Comparison of ENCODE assay signal across 22 cellular contexts in the genomic region with DNA sequence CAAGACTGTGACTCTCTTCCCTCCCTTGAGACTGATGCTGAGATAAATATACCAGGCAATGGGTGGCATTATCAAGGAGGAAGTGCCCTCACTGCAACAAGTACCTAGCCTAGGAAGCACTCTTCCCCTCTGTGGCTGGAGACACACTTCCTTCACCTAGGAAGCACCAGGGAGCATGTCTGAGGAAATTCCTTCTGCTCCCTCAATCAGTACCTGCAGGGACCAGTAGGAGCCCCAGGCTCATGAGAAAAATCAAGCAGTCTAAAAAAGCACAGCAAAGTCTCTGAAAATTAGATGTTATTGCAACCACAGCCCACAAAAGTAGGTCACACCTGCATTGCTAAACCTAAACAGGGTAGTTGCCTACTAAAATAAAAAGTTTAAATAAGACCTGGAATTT.
DNase-seq lines count a peak whose midpoint lies in the region; ATAC-seq, FAIRE-seq and TF ChIP-seq lines count a peak whose summit lies in the region.
"Had no signal": no experiment of that assay in that cellular context is flagged by ENCODE, and none has a peak within 500 bp of the region (broad histone marks: within the 10 kb centered on the region; RNA-seq: fewer than 3 reads in every experiment).

No MANE protein-coding gene starts in this region.

- peak overlapping the region; percentile 60 for H3K27ac Mint-ChIP-seq in activated naive CD8-positive, alpha-beta T cell treated with anti-CD3 and anti-CD28 coated beads, Interleukin-2, amount 50 U/mL, for 24 hours
- H3K27ac Mint-ChIP-seq in activated naive CD8-positive, alpha-beta T cell treated with anti-CD3 and anti-CD28 coated beads for 36 hours = no peak overlapping the region
- peak overlapping the region; percentile 80 to 84 for H3K27ac Mint-ChIP-seq in T-cell
- H3K27ac Mint-ChIP-seq: activated B cell treated with CpG ODN at 0.5 μM for 24 hours; mesothelial cell of epicardium; stimulated activated naive B cell treated with anti-CD40 and anti-IgM and Interleukin-4, amounts not matched to agents 10 μg/mL and 1 μg/mL and 100 μg/mL, for 72 hours had no signal

- no peaks in the 10 kb centered on the region for H3K4me1 ChIP-seq in pancreas
- H3K4me1 ChIP-seq: tibial nerve had no signal

- no peaks in the 10 kb centered on the region for H3K27me3 ChIP-seq in pancreas
- H3K27me3 ChIP-seq: MG63, tibial nerve had no signal

- peaks cover 16% of the 10 kb centered on the region for H3K4me1 Mint-ChIP-seq in activated naive CD8-positive, alpha-beta T cell treated with anti-CD3 and anti-CD28 coated beads, Interleukin-2, amount 50 U/mL, for 24 hours
- peaks cover 17% of the 10 kb centered on the region for H3K4me1 Mint-ChIP-seq in activated naive CD8-positive, alpha-beta T cell treated with anti-CD3 and anti-CD28 coated beads for 36 hours
- peaks cover 17 to 24% (median 19%) of the 10 kb centered on the region in 3 donors for H3K4me1 Mint-ChIP-seq in T-cell
- H3K4me1 Mint-ChIP-seq: activated B cell treated with CpG ODN at 0.5 μM for 24 hours, mesothelial cell of epicardium had no signal

- no peak overlapping the region for H3K27ac ChIP-seq in pancreas
- H3K27ac ChIP-seq: tibial nerve had no signal

- CTCF ChIA-PET in T-cell (lab: Charles Lee) = no interaction called here

- POLR2A ChIA-PET in T-cell (lab: Charles Lee) = no interaction called here

- no peak for FAIRE-seq in pancreas (lab: Jason Lieb, UNC)
- FAIRE-seq: H54 had no signal

- TF ChIP-seq CTCF in fibroblast of the aortic adventitia (IDR thresholded peaks at IDR 0.05; ENCODE audit: insufficient read depth, low read length) (peak; percentile 7), pancreas (IDR thresholded peaks at IDR 0.05) (no peak)

- no peaks in the 10 kb centered on the region for H3K27me3 Mint-ChIP-seq in activated naive CD8-positive, alpha-beta T cell treated with anti-CD3 and anti-CD28 coated beads, Interleukin-2, amount 50 U/mL, for 24 hours
- no peaks in the 10 kb centered on the region for H3K27me3 Mint-ChIP-seq in activated naive CD8-positive, alpha-beta T cell treated with anti-CD3 and anti-CD28 coated beads for 36 hours
- no peaks in the 10 kb centered on the region for H3K27me3 Mint-ChIP-seq in T-cell

- no peak overlapping the region for H3K4me3 Mint-ChIP-seq in activated naive CD8-positive, alpha-beta T cell treated with anti-CD3 and anti-CD28 coated beads, Interleukin-2, amount 50 U/mL, for 24 hours
- no peak overlapping the region for H3K4me3 Mint-ChIP-seq in activated naive CD8-positive, alpha-beta T cell treated with anti-CD3 and anti-CD28 coated beads for 36 hours
- H3K4me3 Mint-ChIP-seq in T-cell = peak overlapping the region in 2 of 3 donors; percentile 25 to 33
- H3K4me3 Mint-ChIP-seq: activated B cell treated with CpG ODN at 0.5 μM for 24 hours; mesothelial cell of epicardium; stimulated activated naive B cell treated with anti-CD40 and anti-IgM and Interleukin-4, amounts not matched to agents 10 μg/mL and 1 μg/mL and 100 μg/mL, for 72 hours had no signal

- no peaks in the 10 kb centered on the region for H3K36me3 Mint-ChIP-seq in activated naive CD8-positive, alpha-beta T cell treated with anti-CD3 and anti-CD28 coated beads, Interleukin-2, amount 50 U/mL, for 24 hours (ENCODE audit: low read depth)
- peaks cover 7% of the 10 kb centered on the region for H3K36me3 Mint-ChIP-seq in activated naive CD8-positive, alpha-beta T cell treated with anti-CD3 and anti-CD28 coated beads for 36 hours
- H3K36me3 Mint-ChIP-seq in T-cell = peaks cover 5% of the 10 kb centered on the region
- H3K36me3 Mint-ChIP-seq: mesothelial cell of epicardium; stimulated activated naive B cell treated with anti-CD40 and anti-IgM and Interleukin-4, amounts not matched to agents 10 μg/mL and 1 μg/mL and 100 μg/mL, for 72 hours had no signal

- intact Hi-C loops in pancreas (cut with DNase I) = no loop called here

- no peak overlapping the region for H3K4me3 ChIP-seq in fibroblast of the aortic adventitia (ENCODE audit: low read depth, low read length)
- no peak overlapping the region for H3K4me3 ChIP-seq in pancreas
- H3K4me3 ChIP-seq: MG63, tibial nerve had no signal

- no peak for ATAC-seq in activated naive CD8-positive, alpha-beta T cell treated with anti-CD3 and anti-CD28 coated beads, Interleukin-2, amount 50 U/mL, for 24 hours
- ATAC-seq in T-cell (replicated peaks in 1 of 4) = peak in 1 of 4 experiments; percentile 42
- no peak for ATAC-seq in pancreas
- ATAC-seq: stimulated activated naive B cell treated with anti-CD40 and anti-IgM and Interleukin-4, amounts not matched to agents 10 μg/mL and 1 μg/mL and 100 μg/mL, for 72 hours had no signal

- peaks cover 8% of the 10 kb centered on the region for H3K9me3 Mint-ChIP-seq in activated naive CD8-positive, alpha-beta T cell treated with anti-CD3 and anti-CD28 coated beads, Interleukin-2, amount 50 U/mL, for 24 hours
- peaks cover 14% of the 10 kb centered on the region for H3K9me3 Mint-ChIP-seq in activated naive CD8-positive, alpha-beta T cell treated with anti-CD3 and anti-CD28 coated beads for 36 hours
- H3K9me3 Mint-ChIP-seq in T-cell = peaks cover 0 to 16% (median 13%) of the 10 kb centered on the region in 3 donors

- no peaks in the 10 kb centered on the region for H3K36me3 ChIP-seq in pancreas
- H3K36me3 ChIP-seq: MG63, tibial nerve had no signal

- no peaks in the 10 kb centered on the region for H3K9me3 ChIP-seq in pancreas
- H3K9me3 ChIP-seq: MG63 had no signal

- no peak for DNase-seq in activated naive CD8-positive, alpha-beta T cell treated with anti-CD3 and anti-CD28 coated beads, Interleukin-2, amount 50 U/mL, for 24 hours
- no peak for DNase-seq in activated naive CD8-positive, alpha-beta T cell treated with anti-CD3 and anti-CD28 coated beads for 36 hours
- no peak for DNase-seq in T-cell
- DNase-seq in fibroblast of the aortic adventitia (ENCODE audit: low read depth) = no peak
- DNase-seq in effector CD8-positive, alpha-beta T cell (lab: John Stamatoyannopoulos, UW) = no peak
- DNase-seq in pancreas = no peak
- DNase-seq in activated CD4-positive, alpha-beta T cell treated with anti-CD3 and anti-CD28 coated beads for 4 hours = no peak
- no peak for DNase-seq in activated naive CD4-positive, alpha-beta T cell (lab: John Stamatoyannopoulos, UW)
- DNase-seq: activated B cell treated with CpG ODN at 0.5 μM for 24 hours; activated CD8-positive, alpha-beta memory T cell treated with anti-CD3 and anti-CD28 coated beads for 24 hours; activated effector memory CD4-positive, alpha-beta T cell treated with anti-CD3 and anti-CD28 coated beads, Interleukin-2, amount 50 U/mL, for 16 hours; COR-L47; hypothalamus; kidney glomerular epithelial cell; MG63; NCI-H2029; NCI-H510A; retina; stimulated activated naive B cell treated with anti-CD40 and anti-IgM and Interleukin-4, amounts not matched to agents 10 μg/mL and 1 μg/mL and 100 μg/mL, for 72 hours had no signal

Comparison
In these comparisons a context has a peak if more than half of its experiments do, and no peak if none do; other contexts are left out.
1. H3K4me3 Mint-ChIP-seq: peak in T-cell (2 of 3); none in activated naive CD8-positive, alpha-beta T cell treated with anti-CD3 and anti-CD28 coated beads, Interleukin-2, amount 50 U/mL, for 24 hours (single experiment) and activated naive CD8-positive, alpha-beta T cell treated with anti-CD3 and anti-CD28 coated beads for 36 hours (single experiment).